ENCODE assay signal across 13 cellular contexts in the genomic region with DNA sequence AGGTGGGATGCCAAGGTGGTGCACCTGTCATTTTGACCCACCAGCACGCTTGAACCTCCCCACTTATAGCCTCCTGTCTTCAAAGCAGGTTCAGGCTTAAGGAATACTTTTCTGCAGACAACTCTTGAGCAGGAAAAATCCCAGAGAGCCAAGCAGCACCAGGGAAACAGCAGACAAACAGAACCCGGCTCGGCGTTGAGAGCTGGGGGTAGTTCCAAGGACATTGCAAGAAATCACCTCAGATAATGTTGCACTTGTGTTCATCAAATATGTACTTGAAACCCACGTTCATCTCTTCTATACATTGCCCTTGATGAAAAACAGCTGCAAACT.
DNase-seq lines count a peak whose midpoint lies in the region; ATAC-seq and TF ChIP-seq lines count a peak whose summit lies in the region.
"Had no signal": no experiment of that assay in that cellular context is flagged by ENCODE, and none has a peak within 500 bp of the region (broad histone marks: within the 10 kb centered on the region; RNA-seq: fewer than 3 reads in every experiment).

No MANE protein-coding gene starts in this region.

- H3K27ac ChIP-seq in right atrium auricular region (peak overlapping the region; percentile 23 to 41), muscle layer of duodenum (ENCODE audit: low read length) (peak overlapping the region; percentile 17), aorta (ENCODE audit: low read depth in 1 of 2, low read length in 2 of 2) (peak overlapping the region; percentile 37 to 38), lower lobe of right lung (no peak overlapping the region)
- H3K27ac ChIP-seq: gastrocnemius medialis had no signal

- H3K9me3 ChIP-seq in right atrium auricular region: no peaks in the 10 kb centered on the region
- no peaks in the 10 kb centered on the region for H3K9me3 ChIP-seq in muscle layer of duodenum (ENCODE audit: control insufficient read depth in 1 of 2, low read length in 2 of 2)
- H3K9me3 ChIP-seq in aorta (ENCODE audit: control insufficient read depth, low read length): no peaks in the 10 kb centered on the region
- H3K9me3 ChIP-seq in lower lobe of right lung: no peaks in the 10 kb centered on the region
- H3K9me3 ChIP-seq: gastrocnemius medialis, Peyer's patch had no signal

- H3K27me3 ChIP-seq in right atrium auricular region: no peaks in the 10 kb centered on the region
- H3K27me3 ChIP-seq in muscle layer of duodenum (ENCODE audit: low read depth, low read length): no peaks in the 10 kb centered on the region
- no peaks in the 10 kb centered on the region for H3K27me3 ChIP-seq in aorta (ENCODE audit: control insufficient read depth in 1 of 2, insufficient read depth in 2 of 2, low read length in 1 of 2)
- no peaks in the 10 kb centered on the region for H3K27me3 ChIP-seq in lower lobe of right lung (ENCODE audit: low read depth)
- H3K27me3 ChIP-seq: gastrocnemius medialis, Peyer's patch had no signal

- H3K4me3 ChIP-seq in right atrium auricular region (no peak overlapping the region), muscle layer of duodenum (ENCODE audit: low read depth in 1 of 2, low read length in 2 of 2) (peak overlapping the region in 1 of 2 donors; percentile 37), aorta (ENCODE audit: low read length in 2 of 2) (no peak overlapping the region), lower lobe of right lung (no peak overlapping the region)
- H3K4me3 ChIP-seq: gastrocnemius medialis, Peyer's patch had no signal

- no peaks in the 10 kb centered on the region for H3K36me3 ChIP-seq in right atrium auricular region
- no peaks in the 10 kb centered on the region for H3K36me3 ChIP-seq in muscle layer of duodenum (ENCODE audit: control insufficient read depth in 1 of 2, insufficient read depth in 2 of 2, low read length in 2 of 2)
- H3K36me3 ChIP-seq in aorta (ENCODE audit: control insufficient read depth in 1 of 2, insufficient read depth in 2 of 2, low read length in 1 of 2): no peaks in the 10 kb centered on the region
- no peaks in the 10 kb centered on the region for H3K36me3 ChIP-seq in lower lobe of right lung
- H3K36me3 ChIP-seq: gastrocnemius medialis, Peyer's patch had no signal

- H3K4me1 ChIP-seq in right atrium auricular region (peaks cover 0 to 31% of the 10 kb centered on the region in 2 donors), muscle layer of duodenum (ENCODE audit: control insufficient read depth in 1 of 2, insufficient read depth in 2 of 2, low read length in 2 of 2) (peaks cover 11 to 23% of the 10 kb centered on the region in 2 donors), aorta (ENCODE audit: control insufficient read depth in 1 of 2, insufficient read depth in 2 of 2, low read length in 2 of 2) (no peaks in the 10 kb centered on the region), lower lobe of right lung (peaks cover 37% of the 10 kb centered on the region)

- TF ChIP-seq CTCF in right atrium auricular region (IDR thresholded peaks at IDR 0.05) (no peak), lower lobe of right lung (IDR thresholded peaks at IDR 0.05) (no peak)

- 7 to 9% methylated on average over 5 of the region's 5 CpGs for WGBS in aorta, 2 donors

- ATAC-seq in aorta (ENCODE audit: low FRiP score) (peak; percentile 27), lower lobe of right lung (no peak)
- ATAC-seq: activated CD8-positive, alpha-beta T cell treated with anti-CD3 and anti-CD28 coated beads for 36 hours had no signal

- DNase-seq in right atrium auricular region (ENCODE audit: low spot score) (no peak), cardiac septum (ENCODE audit: low spot score) (no peak), dedifferentiated amniotic fluid mesenchymal stem cell (ENCODE audit: extremely low spot score) (peak; percentile 19), aorta (no peak), lower lobe of right lung (no peak), cerebellum (ENCODE audit: low spot score) (no peak), NCI-H446 treated with DMSO at 0.1 percent for 48 hours (lab: John Stamatoyannopoulos, UW) (no peak)
- DNase-seq: activated CD8-positive, alpha-beta T cell treated with anti-CD3 and anti-CD28 coated beads for 36 hours; cerebellar nuclear complex; gastrocnemius medialis; islet precursor cell; Peyer's patch had no signal

- intact Hi-C loops in cardiac septum (cut with DNase I): no loop called here
- intact Hi-C loops in aorta (cut with DNase I): loop anchor here in 1 of 2 donors (5.0 kb wide), 1 partner anchor 61 kb away; no protein-coding TSS in a partner anchor
- intact Hi-C loops in lower lobe of right lung (cut with DNase I): no loop called here
